8 cellular contexts compared by ENCODE assay signal in genomic region chr11:117094776-117095175, GRCh38. TPM values are rescaled to one million over a fixed set of nuclear protein-coding genes. Genes with fewer than 3 reads are reported as not detected.
DNase-seq lines count a peak whose midpoint lies in the region; ATAC-seq, FAIRE-seq and TF ChIP-seq lines count a peak whose summit lies in the region.

No MANE protein-coding gene starts in this region.

- TF ChIP-seq CTCF in fibroblast of the aortic adventitia (IDR thresholded peaks at IDR 0.05; ENCODE audit: insufficient read depth, low read length) (no peak), pancreas (IDR thresholded peaks at IDR 0.05) (no peak)

- no peaks in the 10 kb centered on the region for H3K9me3 ChIP-seq in pancreas

- peak overlapping the region in 3 of 4 donors; percentile 3 to 94 (median 24) for H3K27ac ChIP-seq in pancreas

- ATAC-seq in SK-N-SH treated with all-trans-retinoic acid at 6 μM for 48 hours: peak; percentile 27
- ATAC-seq in pancreas: peak in 2 of 4 donors; percentile 17 to 32
- ATAC-seq in HG02610 (IDR thresholded peaks at IDR 0.05; ENCODE audit: unreplicated experiment): no peak
- ATAC-seq in GM18505 (IDR thresholded peaks at IDR 0.05; ENCODE audit: unreplicated experiment): no peak

- H3K4me3 ChIP-seq in fibroblast of the aortic adventitia (ENCODE audit: low read depth, low read length) (peak overlapping the region; percentile 26), pancreas (no peak overlapping the region)

- peaks cover 16 to 36% (median 34%) of the 10 kb centered on the region in 3 donors for H3K4me1 ChIP-seq in pancreas

- DNase-seq in GM03348 (ENCODE audit: low spot score) (peak; percentile 47), fibroblast of the aortic adventitia (ENCODE audit: low read depth) (peak; percentile 58), pancreas (no peak), SW 1271 (lab: John Stamatoyannopoulos, UW) (no peak), NCI-H510A treated with DMSO at 0.1 percent for 48 hours (lab: John Stamatoyannopoulos, UW) (no peak)

- no peak for TF ChIP-seq POLR2A in GM18505 (IDR thresholded peaks at IDR 0.05; ENCODE audit: borderline replicate concordance, extremely low read depth, insufficient read depth, insufficient read length)

- H3K36me3 ChIP-seq in pancreas: no peaks in the 10 kb centered on the region

- FAIRE-seq in pancreas (lab: Jason Lieb, UNC): no peak

- no peaks in the 10 kb centered on the region for H3K27me3 ChIP-seq in pancreas

- intact Hi-C loops in pancreas (cut with DNase I): no loop called here

- WGBS in pancreas, 2 donors: 6 to 7% methylated on average over 4 of the region's 4 CpGs

TF ChIP-seq in SK-N-SH treated with all-trans-retinoic acid at 6 μM for 48 hours, 23 proteins besides CTCF, POLR2A, EP300 and RAD21:
- TF ChIP-seq ARNTL (CRISPR knock-in tag; IDR thresholded peaks at IDR 0.05; ENCODE audit: borderline replicate concordance, low read depth): no peak
- no peak for TF ChIP-seq GLIS3 (CRISPR knock-in tag; IDR thresholded peaks at IDR 0.05)
- no peak for TF ChIP-seq ZC3H10 (CRISPR knock-in tag; IDR thresholded peaks at IDR 0.05)
- TF ChIP-seq, protein P1, sequence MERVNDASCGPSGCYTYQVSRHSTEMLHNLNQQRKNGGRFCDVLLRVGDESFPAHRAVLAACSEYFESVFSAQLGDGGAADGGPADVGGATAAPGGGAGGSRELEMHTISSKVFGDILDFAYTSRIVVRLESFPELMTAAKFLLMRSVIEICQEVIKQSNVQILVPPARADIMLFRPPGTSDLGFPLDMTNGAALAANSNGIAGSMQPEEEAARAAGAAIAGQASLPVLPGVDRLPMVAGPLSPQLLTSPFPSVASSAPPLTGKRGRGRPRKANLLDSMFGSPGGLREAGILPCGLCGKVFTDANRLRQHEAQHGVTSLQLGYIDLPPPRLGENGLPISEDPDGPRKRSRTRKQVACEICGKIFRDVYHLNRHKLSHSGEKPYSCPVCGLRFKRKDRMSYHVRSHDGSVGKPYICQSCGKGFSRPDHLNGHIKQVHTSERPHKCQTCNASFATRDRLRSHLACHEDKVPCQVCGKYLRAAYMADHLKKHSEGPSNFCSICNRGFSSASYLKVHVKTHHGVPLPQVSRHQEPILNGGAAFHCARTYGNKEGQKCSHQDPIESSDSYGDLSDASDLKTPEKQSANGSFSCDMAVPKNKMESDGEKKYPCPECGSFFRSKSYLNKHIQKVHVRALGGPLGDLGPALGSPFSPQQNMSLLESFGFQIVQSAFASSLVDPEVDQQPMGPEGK (CRISPR knock-in tag; IDR thresholded peaks at IDR 0.05; ENCODE audit: borderline replicate concordance): no peak

RNA-seq across cellular contexts. Expression of gene SIK3, which starts 3.5 kb away (rescaled TPM):
- total RNA-seq in fibroblast of the aortic adventitia (ENCODE audit: low replicate concordance) (12.8 and 18.4 TPM in 2 replicates), pancreas (10 to 100 TPM; 22.5 to 27.3 (median 25.2) TPM)
- 10 to 100 TPM; 11.1 to 16.2 TPM for polyA plus RNA-seq in pancreas

RNA-seq across cellular contexts. Expression of gene PAFAH1B2, which starts 49.3 kb away (rescaled TPM):
- total RNA-seq in fibroblast of the aortic adventitia (ENCODE audit: low replicate concordance) (161 and 328 TPM in 2 replicates), pancreas (10 to 100 TPM; 21.8 to 47.7 (median 29.1) TPM)
- 10 to 100 TPM; 14.8 to 19.4 TPM for polyA plus RNA-seq in pancreas

Comparison
In these comparisons a context has a peak if more than half of its experiments do, and no peak if none do; other contexts are left out.
1. DNase-seq: peak in GM03348 (single experiment) and fibroblast of the aortic adventitia (single experiment); none in pancreas (0 of 6), SW 1271 (0 of 2) and NCI-H510A treated with DMSO at 0.1 percent for 48 hours (single experiment).